Comparison of ENCODE assay signal across 1 cellular context in the genomic region with DNA sequence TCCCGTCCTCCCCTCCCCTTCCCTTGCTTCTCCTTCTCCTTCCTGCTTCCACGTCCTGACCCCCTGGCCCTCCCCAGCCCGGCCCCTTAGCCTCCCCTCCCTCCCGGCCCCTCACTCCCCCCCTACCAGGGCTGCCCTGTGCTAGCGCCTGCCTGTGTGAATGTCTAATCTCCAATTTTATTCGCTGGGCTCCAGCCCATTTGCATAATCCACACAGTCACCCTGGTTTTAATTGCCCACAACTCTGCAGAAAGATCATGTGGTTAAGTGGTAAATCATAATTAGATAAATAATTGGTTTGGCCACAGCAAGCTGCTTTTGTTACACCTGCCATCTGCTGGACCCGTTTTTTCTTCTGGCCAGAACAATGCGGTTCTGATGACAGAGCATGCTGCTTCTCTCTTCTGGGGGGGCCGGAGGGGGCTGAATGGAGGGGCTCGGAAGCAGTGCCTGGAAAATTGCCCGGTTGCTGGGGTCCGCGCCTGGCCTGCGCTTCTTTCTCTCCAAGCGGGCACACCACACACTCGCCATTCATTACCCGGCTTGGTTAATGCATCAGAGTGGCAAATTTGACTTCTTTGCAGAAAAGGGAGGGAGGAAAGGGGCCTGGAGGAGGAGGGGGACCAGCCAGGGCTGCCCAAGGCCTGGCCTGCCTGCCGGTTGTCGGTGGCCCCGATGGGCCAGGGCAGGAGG.
TF ChIP-seq lines count a peak whose summit lies in the region.

No MANE protein-coding gene starts in this region.

TF ChIP-seq in GM12878, 131 proteins besides CTCF, POLR2A, EP300 and RAD21:
- TF ChIP-seq, protein P1, sequence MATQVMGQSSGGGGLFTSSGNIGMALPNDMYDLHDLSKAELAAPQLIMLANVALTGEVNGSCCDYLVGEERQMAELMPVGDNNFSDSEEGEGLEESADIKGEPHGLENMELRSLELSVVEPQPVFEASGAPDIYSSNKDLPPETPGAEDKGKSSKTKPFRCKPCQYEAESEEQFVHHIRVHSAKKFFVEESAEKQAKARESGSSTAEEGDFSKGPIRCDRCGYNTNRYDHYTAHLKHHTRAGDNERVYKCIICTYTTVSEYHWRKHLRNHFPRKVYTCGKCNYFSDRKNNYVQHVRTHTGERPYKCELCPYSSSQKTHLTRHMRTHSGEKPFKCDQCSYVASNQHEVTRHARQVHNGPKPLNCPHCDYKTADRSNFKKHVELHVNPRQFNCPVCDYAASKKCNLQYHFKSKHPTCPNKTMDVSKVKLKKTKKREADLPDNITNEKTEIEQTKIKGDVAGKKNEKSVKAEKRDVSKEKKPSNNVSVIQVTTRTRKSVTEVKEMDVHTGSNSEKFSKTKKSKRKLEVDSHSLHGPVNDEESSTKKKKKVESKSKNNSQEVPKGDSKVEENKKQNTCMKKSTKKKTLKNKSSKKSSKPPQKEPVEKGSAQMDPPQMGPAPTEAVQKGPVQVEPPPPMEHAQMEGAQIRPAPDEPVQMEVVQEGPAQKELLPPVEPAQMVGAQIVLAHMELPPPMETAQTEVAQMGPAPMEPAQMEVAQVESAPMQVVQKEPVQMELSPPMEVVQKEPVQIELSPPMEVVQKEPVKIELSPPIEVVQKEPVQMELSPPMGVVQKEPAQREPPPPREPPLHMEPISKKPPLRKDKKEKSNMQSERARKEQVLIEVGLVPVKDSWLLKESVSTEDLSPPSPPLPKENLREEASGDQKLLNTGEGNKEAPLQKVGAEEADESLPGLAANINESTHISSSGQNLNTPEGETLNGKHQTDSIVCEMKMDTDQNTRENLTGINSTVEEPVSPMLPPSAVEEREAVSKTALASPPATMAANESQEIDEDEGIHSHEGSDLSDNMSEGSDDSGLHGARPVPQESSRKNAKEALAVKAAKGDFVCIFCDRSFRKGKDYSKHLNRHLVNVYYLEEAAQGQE (IDR thresholded peaks at IDR 0.05; ENCODE audit: low read depth, low read length): no peak
- TF ChIP-seq, protein P2, sequence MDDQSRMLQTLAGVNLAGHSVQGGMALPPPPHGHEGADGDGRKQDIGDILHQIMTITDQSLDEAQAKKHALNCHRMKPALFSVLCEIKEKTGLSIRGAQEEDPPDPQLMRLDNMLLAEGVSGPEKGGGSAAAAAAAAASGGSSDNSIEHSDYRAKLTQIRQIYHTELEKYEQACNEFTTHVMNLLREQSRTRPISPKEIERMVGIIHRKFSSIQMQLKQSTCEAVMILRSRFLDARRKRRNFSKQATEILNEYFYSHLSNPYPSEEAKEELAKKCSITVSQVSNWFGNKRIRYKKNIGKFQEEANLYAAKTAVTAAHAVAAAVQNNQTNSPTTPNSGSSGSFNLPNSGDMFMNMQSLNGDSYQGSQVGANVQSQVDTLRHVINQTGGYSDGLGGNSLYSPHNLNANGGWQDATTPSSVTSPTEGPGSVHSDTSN (IDR thresholded peaks at IDR 0.05; ENCODE audit: insufficient replicate concordance, low read depth, low read length): no peak
- TF ChIP-seq SUPT20H (IDR thresholded peaks at IDR 0.05; ENCODE audit: borderline replicate concordance, control insufficient read depth, low read depth, low read length): no peak
- no peak for TF ChIP-seq RFX5 (IDR thresholded peaks at IDR 0.05; ENCODE audit: low read depth, low read length)
- TF ChIP-seq KDM1A (IDR thresholded peaks at IDR 0.05; ENCODE audit: borderline replicate concordance): no peak
- TF ChIP-seq BCL11A (IDR thresholded peaks at IDR 0.05; ENCODE audit: low read depth, low read length): peak; percentile 69; the same call in 1 of the 2 replicates
- TF ChIP-seq, protein P3, sequence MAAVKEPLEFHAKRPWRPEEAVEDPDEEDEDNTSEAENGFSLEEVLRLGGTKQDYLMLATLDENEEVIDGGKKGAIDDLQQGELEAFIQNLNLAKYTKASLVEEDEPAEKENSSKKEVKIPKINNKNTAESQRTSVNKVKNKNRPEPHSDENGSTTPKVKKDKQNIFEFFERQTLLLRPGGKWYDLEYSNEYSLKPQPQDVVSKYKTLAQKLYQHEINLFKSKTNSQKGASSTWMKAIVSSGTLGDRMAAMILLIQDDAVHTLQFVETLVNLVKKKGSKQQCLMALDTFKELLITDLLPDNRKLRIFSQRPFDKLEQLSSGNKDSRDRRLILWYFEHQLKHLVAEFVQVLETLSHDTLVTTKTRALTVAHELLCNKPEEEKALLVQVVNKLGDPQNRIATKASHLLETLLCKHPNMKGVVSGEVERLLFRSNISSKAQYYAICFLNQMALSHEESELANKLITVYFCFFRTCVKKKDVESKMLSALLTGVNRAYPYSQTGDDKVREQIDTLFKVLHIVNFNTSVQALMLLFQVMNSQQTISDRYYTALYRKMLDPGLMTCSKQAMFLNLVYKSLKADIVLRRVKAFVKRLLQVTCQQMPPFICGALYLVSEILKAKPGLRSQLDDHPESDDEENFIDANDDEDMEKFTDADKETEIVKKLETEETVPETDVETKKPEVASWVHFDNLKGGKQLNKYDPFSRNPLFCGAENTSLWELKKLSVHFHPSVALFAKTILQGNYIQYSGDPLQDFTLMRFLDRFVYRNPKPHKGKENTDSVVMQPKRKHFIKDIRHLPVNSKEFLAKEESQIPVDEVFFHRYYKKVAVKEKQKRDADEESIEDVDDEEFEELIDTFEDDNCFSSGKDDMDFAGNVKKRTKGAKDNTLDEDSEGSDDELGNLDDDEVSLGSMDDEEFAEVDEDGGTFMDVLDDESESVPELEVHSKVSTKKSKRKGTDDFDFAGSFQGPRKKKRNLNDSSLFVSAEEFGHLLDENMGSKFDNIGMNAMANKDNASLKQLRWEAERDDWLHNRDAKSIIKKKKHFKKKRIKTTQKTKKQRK (IDR thresholded peaks at IDR 0.05; ENCODE audit: low read depth, low read length): no peak
- no peak for TF ChIP-seq SIX5 (IDR thresholded peaks at IDR 0.05; ENCODE audit: low read depth, low read length, severe bottlenecking)
- TF ChIP-seq NFXL1 (IDR thresholded peaks at IDR 0.05; ENCODE audit: borderline replicate concordance): no peak
- TF ChIP-seq, protein P4, sequence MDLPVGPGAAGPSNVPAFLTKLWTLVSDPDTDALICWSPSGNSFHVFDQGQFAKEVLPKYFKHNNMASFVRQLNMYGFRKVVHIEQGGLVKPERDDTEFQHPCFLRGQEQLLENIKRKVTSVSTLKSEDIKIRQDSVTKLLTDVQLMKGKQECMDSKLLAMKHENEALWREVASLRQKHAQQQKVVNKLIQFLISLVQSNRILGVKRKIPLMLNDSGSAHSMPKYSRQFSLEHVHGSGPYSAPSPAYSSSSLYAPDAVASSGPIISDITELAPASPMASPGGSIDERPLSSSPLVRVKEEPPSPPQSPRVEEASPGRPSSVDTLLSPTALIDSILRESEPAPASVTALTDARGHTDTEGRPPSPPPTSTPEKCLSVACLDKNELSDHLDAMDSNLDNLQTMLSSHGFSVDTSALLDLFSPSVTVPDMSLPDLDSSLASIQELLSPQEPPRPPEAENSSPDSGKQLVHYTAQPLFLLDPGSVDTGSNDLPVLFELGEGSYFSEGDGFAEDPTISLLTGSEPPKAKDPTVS (IDR thresholded peaks at IDR 0.05; ENCODE audit: low read depth, low read length): no peak
- no peak for TF ChIP-seq DPF2 (IDR thresholded peaks at IDR 0.05)
- no peak for TF ChIP-seq MTA3 (IDR thresholded peaks at IDR 0.05; ENCODE audit: borderline replicate concordance, low read length)
- TF ChIP-seq, protein P5, sequence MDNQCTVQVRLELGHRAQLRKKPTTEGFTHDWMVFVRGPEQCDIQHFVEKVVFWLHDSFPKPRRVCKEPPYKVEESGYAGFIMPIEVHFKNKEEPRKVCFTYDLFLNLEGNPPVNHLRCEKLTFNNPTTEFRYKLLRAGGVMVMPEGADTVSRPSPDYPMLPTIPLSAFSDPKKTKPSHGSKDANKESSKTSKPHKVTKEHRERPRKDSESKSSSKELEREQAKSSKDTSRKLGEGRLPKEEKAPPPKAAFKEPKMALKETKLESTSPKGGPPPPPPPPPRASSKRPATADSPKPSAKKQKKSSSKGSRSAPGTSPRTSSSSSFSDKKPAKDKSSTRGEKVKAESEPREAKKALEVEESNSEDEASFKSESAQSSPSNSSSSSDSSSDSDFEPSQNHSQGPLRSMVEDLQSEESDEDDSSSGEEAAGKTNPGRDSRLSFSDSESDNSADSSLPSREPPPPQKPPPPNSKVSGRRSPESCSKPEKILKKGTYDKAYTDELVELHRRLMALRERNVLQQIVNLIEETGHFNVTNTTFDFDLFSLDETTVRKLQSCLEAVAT (IDR thresholded peaks at IDR 0.05): no peak
- no peak for TF ChIP-seq SMARCA5 (IDR thresholded peaks at IDR 0.05)
- TF ChIP-seq, protein P6, sequence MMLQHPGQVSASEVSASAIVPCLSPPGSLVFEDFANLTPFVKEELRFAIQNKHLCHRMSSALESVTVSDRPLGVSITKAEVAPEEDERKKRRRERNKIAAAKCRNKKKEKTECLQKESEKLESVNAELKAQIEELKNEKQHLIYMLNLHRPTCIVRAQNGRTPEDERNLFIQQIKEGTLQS (IDR thresholded peaks at IDR 0.05; ENCODE audit: borderline replicate concordance, extremely low read depth, low read depth, low read length): no peak
- no peak for TF ChIP-seq IKZF2 (IDR thresholded peaks at IDR 0.05)
- TF ChIP-seq POU2F2 (IDR thresholded peaks at IDR 0.05; ENCODE audit: borderline replicate concordance, low read depth, low read length): peak; percentile 64; the same call in 1 of the 3 replicates
- TF ChIP-seq MTA2 (IDR thresholded peaks at IDR 0.05; ENCODE audit: low read depth): peak; percentile 82
